1 cellular context compared by ENCODE assay signal in the genomic region with DNA sequence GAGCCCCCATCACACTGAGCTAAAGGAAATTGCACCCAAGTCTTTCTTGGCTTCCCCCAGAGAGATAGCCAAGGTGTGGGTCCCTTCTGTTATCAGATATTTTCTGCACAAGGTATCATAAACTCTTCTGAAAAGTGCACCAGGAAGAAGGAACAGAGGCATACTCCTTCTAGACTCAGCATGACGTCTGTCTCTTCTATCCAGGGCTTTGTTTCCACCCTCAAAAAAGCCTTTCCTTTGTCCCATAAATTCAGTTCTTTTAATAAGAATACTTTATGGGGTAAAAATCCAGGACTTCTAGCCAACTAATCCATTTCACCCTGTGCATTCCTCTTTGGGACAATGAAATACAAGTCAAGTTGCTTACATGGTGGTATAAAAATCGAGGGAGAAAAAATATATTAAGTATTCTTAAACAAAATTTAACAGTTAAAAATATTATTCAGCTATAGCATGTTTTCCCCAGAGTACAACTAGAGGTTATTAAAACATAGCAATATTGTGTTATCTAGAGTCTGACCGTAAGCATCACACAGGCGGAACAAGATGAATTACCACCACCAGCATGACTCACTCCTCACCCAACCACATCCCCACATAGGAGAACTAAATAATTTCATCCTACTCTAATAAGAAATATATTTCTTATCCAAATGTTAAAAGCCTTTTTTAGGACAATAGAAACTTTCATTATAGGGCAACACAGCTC.
TF ChIP-seq lines count a peak whose summit lies in the region.

No MANE protein-coding gene starts in this region.

TF ChIP-seq in SK-N-SH, 30 proteins besides CTCF, POLR2A, EP300 and RAD21 (continued from another document):
- TF ChIP-seq, protein P1, sequence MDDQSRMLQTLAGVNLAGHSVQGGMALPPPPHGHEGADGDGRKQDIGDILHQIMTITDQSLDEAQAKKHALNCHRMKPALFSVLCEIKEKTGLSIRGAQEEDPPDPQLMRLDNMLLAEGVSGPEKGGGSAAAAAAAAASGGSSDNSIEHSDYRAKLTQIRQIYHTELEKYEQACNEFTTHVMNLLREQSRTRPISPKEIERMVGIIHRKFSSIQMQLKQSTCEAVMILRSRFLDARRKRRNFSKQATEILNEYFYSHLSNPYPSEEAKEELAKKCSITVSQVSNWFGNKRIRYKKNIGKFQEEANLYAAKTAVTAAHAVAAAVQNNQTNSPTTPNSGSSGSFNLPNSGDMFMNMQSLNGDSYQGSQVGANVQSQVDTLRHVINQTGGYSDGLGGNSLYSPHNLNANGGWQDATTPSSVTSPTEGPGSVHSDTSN (IDR thresholded peaks at IDR 0.05), result peak; percentile 85
- TF ChIP-seq MEF2A (IDR thresholded peaks at IDR 0.05; ENCODE audit: borderline replicate concordance, low read depth) (no peak), TEAD4 (IDR thresholded peaks at IDR 0.05; ENCODE audit: borderline replicate concordance, insufficient read depth) (no peak), JUND (IDR thresholded peaks at IDR 0.05) (peak; percentile 77)
- TF ChIP-seq, protein P2, sequence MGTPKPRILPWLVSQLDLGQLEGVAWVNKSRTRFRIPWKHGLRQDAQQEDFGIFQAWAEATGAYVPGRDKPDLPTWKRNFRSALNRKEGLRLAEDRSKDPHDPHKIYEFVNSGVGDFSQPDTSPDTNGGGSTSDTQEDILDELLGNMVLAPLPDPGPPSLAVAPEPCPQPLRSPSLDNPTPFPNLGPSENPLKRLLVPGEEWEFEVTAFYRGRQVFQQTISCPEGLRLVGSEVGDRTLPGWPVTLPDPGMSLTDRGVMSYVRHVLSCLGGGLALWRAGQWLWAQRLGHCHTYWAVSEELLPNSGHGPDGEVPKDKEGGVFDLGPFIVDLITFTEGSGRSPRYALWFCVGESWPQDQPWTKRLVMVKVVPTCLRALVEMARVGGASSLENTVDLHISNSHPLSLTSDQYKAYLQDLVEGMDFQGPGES (IDR thresholded peaks at IDR 0.05; ENCODE audit: low read depth, low read length), result no peak
